24 cellular contexts compared by ENCODE assay signal in genomic region chr15:80342148-80342547, GRCh38.
"Had no signal": no experiment of that assay in that cellular context is flagged by ENCODE, and none has a peak within 500 bp of the region (broad histone marks: within the 10 kb centered on the region; RNA-seq: fewer than 3 reads in every experiment).

No MANE protein-coding gene starts in this region.

- DNase-seq: colonic mucosa; cortex of kidney; dermis blood vessel endothelial cell; dorsolateral prefrontal cortex; effector CD4-positive, alpha-beta T cell; effector CD8-positive, alpha-beta T cell; effector memory CD4-positive, alpha-beta T cell; effector memory CD8-positive, alpha-beta T cell; endodermal cell; erythroblast; esophagus squamous epithelium; foreskin fibroblast; foreskin keratinocyte; foreskin melanocyte; gastrocnemius medialis; glutamatergic neuron; head of caudate nucleus; heart left ventricle; heart right ventricle had no signal

- H3K4me3 Mint-ChIP-seq: dendritic cell treated with granulocyte-macrophage colony-stimulating factor and Interleukin-4, amounts not matched to agents 40 ng/mL and 50 ng/mL, for 4 days; effector memory CD8-positive, alpha-beta T cell; endodermal cell had no signal

- H3K36me3 ChIP-seq: colonic mucosa, esophagus squamous epithelium, gastrocnemius medialis, gastroesophageal sphincter, heart left ventricle, heart right ventricle had no signal

- H3K27ac ChIP-seq: colonic mucosa, coronary artery, dorsolateral prefrontal cortex, epithelial cell of prostate, foreskin keratinocyte, gastrocnemius medialis, gastroesophageal sphincter, heart left ventricle had no signal

- H3K27me3 ChIP-seq: colonic mucosa, dorsolateral prefrontal cortex, gastrocnemius medialis had no signal

- ATAC-seq: effector memory CD8-positive, alpha-beta T cell; esophagus mucosa; foreskin keratinocyte; gastrocnemius medialis; gastroesophageal sphincter; heart left ventricle; heart right ventricle had no signal

- H3K4me3 ChIP-seq: colonic mucosa, coronary artery, dorsolateral prefrontal cortex, esophagus squamous epithelium, gastrocnemius medialis, gastroesophageal sphincter, heart left ventricle, heart right ventricle had no signal

- H3K4me1 Mint-ChIP-seq: endodermal cell had no signal

- H3K27ac Mint-ChIP-seq: dendritic cell treated with granulocyte-macrophage colony-stimulating factor and Interleukin-4, amounts not matched to agents 40 ng/mL and 50 ng/mL, for 4 days; effector memory CD8-positive, alpha-beta T cell; endodermal cell had no signal

- H3K9me3 ChIP-seq: colonic mucosa, esophagus squamous epithelium, gastrocnemius medialis, gastroesophageal sphincter, heart left ventricle, heart right ventricle had no signal

- H3K4me1 ChIP-seq: colonic mucosa, foreskin keratinocyte, gastroesophageal sphincter had no signal

- H3K9me3 Mint-ChIP-seq: dendritic cell treated with granulocyte-macrophage colony-stimulating factor and Interleukin-4, amounts not matched to agents 40 ng/mL and 50 ng/mL, for 4 days; effector memory CD8-positive, alpha-beta T cell; endodermal cell had no signal
